In genomic region chr5:57595530-57596098, GRCh38 we compare ENCODE assay signal across 17 cellular contexts.
DNase-seq lines count a peak whose midpoint lies in the region; ATAC-seq and TF ChIP-seq lines count a peak whose summit lies in the region.
"Had no signal": no experiment of that assay in that cellular context is flagged by ENCODE, and none has a peak within 500 bp of the region (broad histone marks: within the 10 kb centered on the region; RNA-seq: fewer than 3 reads in every experiment).

No MANE protein-coding gene starts in this region.

- H3K9me3 ChIP-seq in PC-9 (ENCODE audit: insufficient read depth, low read depth) (no peaks in the 10 kb centered on the region), smooth muscle cell (replicated peaks; ENCODE audit: low read depth) (no peaks in the 10 kb centered on the region)

- no peaks in the 10 kb centered on the region for H3K9me2 ChIP-seq in PC-9 (ENCODE audit: insufficient read depth)

- no peaks in the 10 kb centered on the region for H3K36me3 ChIP-seq in PC-9 (ENCODE audit: low read depth)
- no peaks in the 10 kb centered on the region for H3K36me3 ChIP-seq in smooth muscle cell (ENCODE audit: low read depth)

- H3K4me3 ChIP-seq in PC-9 (no peak overlapping the region), smooth muscle cell (no peak overlapping the region)
- H3K4me3 ChIP-seq: GM12878 had no signal

- H2AFZ ChIP-seq in PC-9 (peak overlapping the region; percentile 58; the same call in 1 of the 2 replicates), smooth muscle cell (ENCODE audit: low read depth) (no peak overlapping the region)

- ATAC-seq in GM21717 (IDR thresholded peaks at IDR 0.05; ENCODE audit: unreplicated experiment) (no peak), HG02571 (IDR thresholded peaks at IDR 0.05; ENCODE audit: unreplicated experiment) (no peak)
- ATAC-seq: GM12878 had no signal

- WGBS in smooth muscle cell (ENCODE audit: low lambda C conversion rate) = 72% methylated on average over 1 of the region's 1 CpG

- intact Hi-C loops in PC-9 (cut with micrococcal nuclease; ENCODE audit: unreplicated experiment) = no loop called here

- CTCF ChIA-PET in PC-9 (lab: Charles Lee) = no interaction called here

- no peaks in the 10 kb centered on the region for H3F3A ChIP-seq in PC-9 (ENCODE audit: insufficient read depth, low read depth)
- no peaks in the 10 kb centered on the region for H3F3A ChIP-seq in smooth muscle cell (ENCODE audit: low read depth)

- H3K4me1 ChIP-seq in PC-9 (replicated peaks; ENCODE audit: insufficient read depth) (no peaks in the 10 kb centered on the region), smooth muscle cell (ENCODE audit: low read depth) (no peaks in the 10 kb centered on the region)

- no peak overlapping the region for H3K9ac ChIP-seq in smooth muscle cell (ENCODE audit: low read depth)

- BruUV-seq in PC-9 (replicated peaks; lab: Mats Ljungman, UMichigan) = no TSS peak

- no peak for TF ChIP-seq CTCF in PC-9 (conservative IDR thresholded peaks at IDR 0.05)
- TF ChIP-seq CTCF in smooth muscle cell (IDR thresholded peaks at IDR 0.05; ENCODE audit: borderline replicate concordance, insufficient read depth, poor library complexity, severe bottlenecking) = no peak

- H3K79me2 ChIP-seq in PC-9 (ENCODE audit: low read depth) = no peaks in the 10 kb centered on the region
- no peaks in the 10 kb centered on the region for H3K79me2 ChIP-seq in smooth muscle cell (ENCODE audit: low read depth)

- H4K20me1 ChIP-seq in PC-9 (ENCODE audit: insufficient read depth) (no peaks in the 10 kb centered on the region), smooth muscle cell (ENCODE audit: low read depth) (no peaks in the 10 kb centered on the region)

- POLR2A ChIA-PET in PC-9 (lab: Charles Lee; ENCODE audit: unreplicated experiment) = interaction anchor here (0.7 kb wide), 1 partner anchor 126 kb away, joined by 4 read pairs; no protein-coding TSS in a partner anchor

- H3K4me2 ChIP-seq in PC-9 (no peak overlapping the region), smooth muscle cell (no peak overlapping the region)

- H3K27me3 ChIP-seq in PC-9 (ENCODE audit: insufficient read depth, low read depth) (no peaks in the 10 kb centered on the region), smooth muscle cell (ENCODE audit: low read depth) (no peaks in the 10 kb centered on the region)

- peak; percentile 9 for DNase-seq in NCI-H2171 treated with DMSO at 0.1 percent for 48 hours (lab: John Stamatoyannopoulos, UW)
- no peak for DNase-seq in NCI-H2171 (lab: John Stamatoyannopoulos, UW)
- peak; percentile 43 for DNase-seq in NCI-H2081 treated with DMSO at 0.1 percent for 48 hours (lab: John Stamatoyannopoulos, UW)
- DNase-seq in PC-9 = no peak
- DNase-seq in smooth muscle cell (lab: John Stamatoyannopoulos, UW; ENCODE audit: unreplicated experiment) = no peak
- no peak for DNase-seq in midbrain (lab: John Stamatoyannopoulos, UW)
- DNase-seq: DMS53, H7, MV-4-11, NCI-H2029, NCI-H774, SIG-M5, SW 1271 had no signal

- H3K27ac ChIP-seq in PC-9 (no peak overlapping the region), smooth muscle cell (ENCODE audit: low read depth) (no peak overlapping the region)
- H3K27ac ChIP-seq: C4-2B had no signal

Comparison
In these comparisons a context has a peak if more than half of its experiments do, and no peak if none do; other contexts are left out.
1. DNase-seq: peak in NCI-H2171 treated with DMSO at 0.1 percent for 48 hours (single experiment) and NCI-H2081 treated with DMSO at 0.1 percent for 48 hours (single experiment); none in NCI-H2171 (single experiment), PC-9 (0 of 2), smooth muscle cell (single experiment) and midbrain (single experiment).